In the genomic region with DNA sequence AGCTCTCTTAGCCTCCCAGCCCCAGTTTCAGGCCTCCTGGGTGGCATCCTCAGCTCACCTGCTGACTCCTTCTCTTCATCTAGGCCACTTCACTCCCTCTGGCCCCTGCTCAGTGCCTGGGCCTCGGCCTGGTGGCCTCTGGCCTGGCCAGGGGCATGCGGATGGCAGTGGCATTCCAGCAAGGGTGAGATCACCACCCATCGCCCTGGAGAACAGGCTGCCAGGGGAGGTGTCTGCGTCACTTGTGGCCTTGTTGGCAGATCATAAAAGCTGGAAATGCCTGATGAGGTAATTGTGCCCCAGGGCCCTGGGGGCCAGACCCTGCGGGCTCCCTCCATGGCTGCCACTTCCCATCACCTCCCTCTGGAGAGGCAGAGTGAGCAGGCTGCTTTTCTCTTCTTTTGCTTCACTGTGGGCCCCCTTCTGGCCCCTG, we compare ENCODE assay signal across 9 cellular contexts.
A peak's percentile ranks its signal among the peaks of the same experiment; 100 is the strongest.
DNase-seq lines count a peak whose midpoint lies in the region; ATAC-seq, FAIRE-seq and TF ChIP-seq lines count a peak whose summit lies in the region.
"Had no signal": no experiment of that assay in that cellular context is flagged by ENCODE, and none has a peak within 500 bp of the region (broad histone marks: within the 10 kb centered on the region; RNA-seq: fewer than 3 reads in every experiment).

No MANE protein-coding gene starts in this region.

- H3K27ac ChIP-seq in DND-41 (ENCODE audit: low read length) (peak overlapping the region; percentile 68), parathyroid adenoma (no peak overlapping the region)

- H3K4me1 ChIP-seq in DND-41 (ENCODE audit: insufficient read depth, low read length) (peaks cover 29% of the 10 kb centered on the region), parathyroid adenoma (peaks cover 4% of the 10 kb centered on the region)

- TF ChIP-seq CTCF in DND-41 (IDR thresholded peaks at IDR 0.05; ENCODE audit: borderline replicate concordance, extremely low read depth, low read length, poor library complexity, severe bottlenecking) (no peak), epithelial cell of proximal tubule (conservative IDR thresholded peaks at IDR 0.05; ENCODE audit: low read depth, low read length) (no peak), parathyroid adenoma (IDR thresholded peaks at IDR 0.05) (no peak)

- H3K9me3 ChIP-seq in DND-41 (ENCODE audit: insufficient read depth, low read length, severe bottlenecking) (no peaks in the 10 kb centered on the region), parathyroid adenoma (ENCODE audit: control insufficient read depth, low read length) (no peaks in the 10 kb centered on the region)

- H3K36me3 ChIP-seq in DND-41 (ENCODE audit: insufficient read depth, low read length) (no peaks in the 10 kb centered on the region), parathyroid adenoma (ENCODE audit: control insufficient read depth, insufficient read depth, low read length) (no peaks in the 10 kb centered on the region)

- no peak for TF ChIP-seq POLR2A in GM12891 (IDR thresholded peaks at IDR 0.05; ENCODE audit: low read depth, low read length)

- ATAC-seq in DND-41 (ENCODE audit: insufficient read depth, low read depth) (no peak), GM21825 (IDR thresholded peaks at IDR 0.05; ENCODE audit: unreplicated experiment) (no peak)

- H3K79me2 ChIP-seq in DND-41 (ENCODE audit: insufficient read depth, low read length) (no peaks in the 10 kb centered on the region), parathyroid adenoma (no peaks in the 10 kb centered on the region)

- H3K27me3 ChIP-seq in DND-41 (ENCODE audit: insufficient read depth, low read length, poor library complexity): no peaks in the 10 kb centered on the region
- no peaks in the 10 kb centered on the region for H3K27me3 ChIP-seq in parathyroid adenoma (ENCODE audit: control insufficient read depth, insufficient read depth, low read length)

- H3K4me2 ChIP-seq in DND-41 (ENCODE audit: insufficient read depth, low read length) (no peak overlapping the region), parathyroid adenoma (ENCODE audit: low read length) (no peak overlapping the region)

- FAIRE-seq in GM12891 (lab: Jason Lieb, UNC): no peak

- H3K9ac ChIP-seq in DND-41 (ENCODE audit: low read depth, low read length): peak overlapping the region; percentile 11; the same call in 1 of the 2 replicates
- no peak overlapping the region for H3K9ac ChIP-seq in parathyroid adenoma

- H2AFZ ChIP-seq in DND-41 (ENCODE audit: low read depth, low read length) (no peak overlapping the region), parathyroid adenoma (peak overlapping the region; percentile 63)

- DNase-seq in DND-41 (no peak), NCI-H226 (peak; percentile 85), epithelial cell of proximal tubule (ENCODE audit: low read depth) (peak; percentile 78), GM12891 (ENCODE audit: insufficient read length, low spot score) (no peak), NCI-H524 (lab: John Stamatoyannopoulos, UW) (no peak), Kasumi-1 (lab: John Stamatoyannopoulos, UW) (no peak)
- DNase-seq: NCI-H82 had no signal

- no peaks in the 10 kb centered on the region for H4K20me1 ChIP-seq in DND-41 (ENCODE audit: insufficient read depth, low read length)

- no peak overlapping the region for H3K4me3 ChIP-seq in DND-41 (ENCODE audit: low read depth in 1 of 2, low read length in 2 of 2)
- H3K4me3 ChIP-seq in epithelial cell of proximal tubule (ENCODE audit: low read depth, low read length): no peak overlapping the region
- no peak overlapping the region for H3K4me3 ChIP-seq in parathyroid adenoma (ENCODE audit: low read depth, low read length)

TF ChIP-seq in GM12891, 5 proteins besides CTCF, POLR2A, EP300 and RAD21:
- TF ChIP-seq SPI1 (IDR thresholded peaks at IDR 0.05; ENCODE audit: low read depth, low read length) (no peak), PAX5 (IDR thresholded peaks at IDR 0.05; ENCODE audit: insufficient read depth, low read length, severe bottlenecking) (no peak)

Comparison
In these comparisons a context has a peak if more than half of its experiments do, and no peak if none do; other contexts are left out.
1. DNase-seq: peak in NCI-H226 (single experiment) and epithelial cell of proximal tubule (single experiment); none in DND-41 (single experiment), GM12891 (single experiment), NCI-H524 (0 of 2) and Kasumi-1 (0 of 2).